19 cellular contexts compared by ENCODE assay signal in the genomic region with DNA sequence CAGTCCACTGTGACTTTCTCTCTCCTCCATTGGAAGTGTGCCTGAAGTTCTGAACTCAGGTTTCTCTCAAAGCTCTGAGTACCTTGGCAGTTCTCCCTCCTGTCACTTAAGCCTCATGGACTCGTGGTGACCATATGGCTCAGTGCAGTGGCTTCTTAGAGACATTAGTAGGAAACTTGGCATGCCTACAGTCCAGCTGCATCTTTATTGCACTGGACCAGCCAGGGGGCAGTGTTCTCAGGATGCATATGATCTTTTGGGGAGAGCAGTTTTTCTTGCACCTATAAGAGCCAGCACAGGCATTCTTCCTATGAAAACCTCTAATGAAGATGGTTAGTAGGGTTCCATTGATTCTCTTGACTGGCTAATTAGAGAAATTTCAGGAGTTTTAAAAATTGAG. TPM values are rescaled to one million over a fixed set of nuclear protein-coding genes. Genes with fewer than 3 reads are reported as not detected.
DNase-seq lines count a peak whose midpoint lies in the region; ATAC-seq and TF ChIP-seq lines count a peak whose summit lies in the region.
"Had no signal": no experiment of that assay in that cellular context is flagged by ENCODE, and none has a peak within 500 bp of the region (broad histone marks: within the 10 kb centered on the region; RNA-seq: fewer than 3 reads in every experiment).

No MANE protein-coding gene starts in this region.

- H3K9me3 ChIP-seq in breast epithelium (no peaks in the 10 kb centered on the region), endodermal cell (ENCODE audit: control insufficient read depth, low read length) (no peaks in the 10 kb centered on the region)
- H3K9me3 ChIP-seq: ovary had no signal

- H3K4me3 ChIP-seq in breast epithelium, result no peak overlapping the region
- no peak overlapping the region for H3K4me3 ChIP-seq in endodermal cell (ENCODE audit: low read length)
- H3K4me3 ChIP-seq: ovary had no signal

- no TSS peak for BruUV-seq in MCF 10A (replicated peaks; lab: Mats Ljungman, UMichigan)

- H3K4me3 Mint-ChIP-seq in MCF 10A (ENCODE audit: unreplicated experiment) (no peak overlapping the region), endodermal cell (no peak overlapping the region), progenitor cell of endocrine pancreas (ENCODE audit: low read depth) (no peak overlapping the region)
- H3K4me3 Mint-ChIP-seq: activated CD4-positive, alpha-beta T cell treated with anti-CD3 and anti-CD28 coated beads, Interleukin-2, amount 10 ng/mL, durations not matched to agents 24 days and 14 days had no signal

- no peak overlapping the region for H3K27ac Mint-ChIP-seq in MCF 10A (ENCODE audit: low read depth, unreplicated experiment)
- H3K27ac Mint-ChIP-seq in endodermal cell, result no peak overlapping the region
- no peak overlapping the region for H3K27ac Mint-ChIP-seq in progenitor cell of endocrine pancreas
- H3K27ac Mint-ChIP-seq: activated CD4-positive, alpha-beta T cell treated with anti-CD3 and anti-CD28 coated beads, Interleukin-2, amount 10 ng/mL, durations not matched to agents 24 days and 14 days had no signal

- H3K9me3 Mint-ChIP-seq in MCF 10A (ENCODE audit: unreplicated experiment), result no peaks in the 10 kb centered on the region
- no peaks in the 10 kb centered on the region for H3K9me3 Mint-ChIP-seq in endodermal cell
- no peaks in the 10 kb centered on the region for H3K9me3 Mint-ChIP-seq in progenitor cell of endocrine pancreas (ENCODE audit: low read depth)
- H3K9me3 Mint-ChIP-seq: activated CD4-positive, alpha-beta T cell treated with anti-CD3 and anti-CD28 coated beads, Interleukin-2, amount 10 ng/mL, durations not matched to agents 24 days and 14 days had no signal

- no peaks in the 10 kb centered on the region for H3K36me3 Mint-ChIP-seq in MCF 10A (ENCODE audit: insufficient read depth, unreplicated experiment)
- H3K36me3 Mint-ChIP-seq in endodermal cell (ENCODE audit: low read depth), result no peaks in the 10 kb centered on the region
- no peaks in the 10 kb centered on the region for H3K36me3 Mint-ChIP-seq in progenitor cell of endocrine pancreas (ENCODE audit: insufficient read depth)

- TF ChIP-seq CTCF in MCF 10A (IDR thresholded peaks at IDR 0.05; ENCODE audit: unreplicated experiment) (no peak), breast epithelium (IDR thresholded peaks at IDR 0.05) (no peak), endodermal cell (conservative IDR thresholded peaks at IDR 0.05) (peak; percentile 58), progenitor cell of endocrine pancreas (IDR thresholded peaks at IDR 0.05; ENCODE audit: unreplicated experiment) (peak; percentile 32)

- H3K27ac ChIP-seq in breast epithelium (no peak overlapping the region), endodermal cell (ENCODE audit: low read depth, low read length) (no peak overlapping the region)
- H3K27ac ChIP-seq: ovary had no signal

- peak; percentile 9 for DNase-seq in MCF 10A (ENCODE audit: unreplicated experiment)
- DNase-seq in breast epithelium (ENCODE audit: low spot score in 2 of 2), result no peak
- peak; percentile 93 for DNase-seq in NCI-H446 treated with DMSO at 0.1 percent for 48 hours (lab: John Stamatoyannopoulos, UW)
- DNase-seq in endodermal cell, result no peak
- DNase-seq in progenitor cell of endocrine pancreas (ENCODE audit: low spot score, unreplicated experiment), result no peak
- DNase-seq in stimulated activated CD4-positive, alpha-beta T cell treated with anti-CD3 and anti-CD28 coated beads, Interleukin-4, amount 100 ng/mL, for 1 hour, result no peak
- DNase-seq in NCI-H1048 (lab: John Stamatoyannopoulos, UW), result no peak
- DNase-seq: activated CD4-positive, alpha-beta T cell treated with anti-CD3 and anti-CD28 coated beads, Interleukin-2, amount 10 ng/mL, durations not matched to agents 24 days and 14 days; DMS79; midbrain; NCI-H187; NCI-H526; ovary; Right ventricle myocardium superior; stimulated activated CD4-positive, alpha-beta T cell treated with anti-CD3 and anti-CD28 coated beads, Interleukin-15, amount 100 ng/mL, for 24 hours had no signal

- H3K9ac ChIP-seq in endodermal cell (ENCODE audit: extremely low read depth, low read length, poor library complexity, severe bottlenecking), result no peak overlapping the region

- TF ChIP-seq POLR2A in breast epithelium (IDR thresholded peaks at IDR 0.05), result no peak

- H3K4me1 ChIP-seq in breast epithelium, result no peaks in the 10 kb centered on the region
- no peaks in the 10 kb centered on the region for H3K4me1 ChIP-seq in endodermal cell (ENCODE audit: control insufficient read depth, insufficient read depth, low read length)

- H3K27me3 Mint-ChIP-seq in MCF 10A (ENCODE audit: insufficient read depth, unreplicated experiment), result no peaks in the 10 kb centered on the region
- peaks cover 4% of the 10 kb centered on the region for H3K27me3 Mint-ChIP-seq in endodermal cell (ENCODE audit: insufficient read depth)
- H3K27me3 Mint-ChIP-seq in progenitor cell of endocrine pancreas, result peaks cover 19% of the 10 kb centered on the region

- no peaks in the 10 kb centered on the region for H3K36me3 ChIP-seq in breast epithelium
- H3K36me3 ChIP-seq in endodermal cell (ENCODE audit: control insufficient read depth, insufficient read depth, low read length), result no peaks in the 10 kb centered on the region
- H3K36me3 ChIP-seq: ovary had no signal

- H3K4me1 Mint-ChIP-seq in MCF 10A (ENCODE audit: insufficient read depth, unreplicated experiment), result peaks cover 6% of the 10 kb centered on the region
- no peaks in the 10 kb centered on the region for H3K4me1 Mint-ChIP-seq in endodermal cell
- H3K4me1 Mint-ChIP-seq in progenitor cell of endocrine pancreas (ENCODE audit: low read depth), result no peaks in the 10 kb centered on the region
- H3K4me1 Mint-ChIP-seq: activated CD4-positive, alpha-beta T cell treated with anti-CD3 and anti-CD28 coated beads, Interleukin-2, amount 10 ng/mL, durations not matched to agents 24 days and 14 days had no signal

- WGBS in endodermal cell (ENCODE audit: insufficient coverage in 1 of 2, insufficient read length in 1 of 2), 2 experiments, result 89 to 91% methylated on average over 1 of the region's 1 CpG

- CTCF ChIA-PET in MCF 10A (lab: Yijun Ruan, JAX), result interaction anchor here (0.6 to 5.7 kb wide), 5 partner anchors 8 to 1057 kb away, joined by 3 to 29 read pairs (median 4); no protein-coding TSS in a partner anchor

- ATAC-seq in GM19035 (IDR thresholded peaks at IDR 0.05; ENCODE audit: unreplicated experiment), result no peak

- H3K27me3 ChIP-seq in breast epithelium (no peaks in the 10 kb centered on the region), endodermal cell (ENCODE audit: control insufficient read depth, insufficient read depth, low read length, poor library complexity, severe bottlenecking) (no peaks in the 10 kb centered on the region)
- H3K27me3 ChIP-seq: ovary had no signal

- POLR2A ChIA-PET in MCF 10A (lab: Yijun Ruan, JAX), result no interaction called here

- intact Hi-C loops in MCF 10A (cut with micrococcal nuclease) (loop anchor here (10.0 kb wide), 1 partner anchor 1655 kb away; no protein-coding TSS in a partner anchor), breast epithelium (cut with DNase I; ENCODE audit: low total_unique reads) (no loop called here)

RNA-seq across cellular contexts. Expression of a gene that starts 47.5 kb away (rescaled TPM):
- total RNA-seq in MCF 10A (2022) (not detected in 2 replicates), breast epithelium (not detected), endodermal cell (not detected), progenitor cell of endocrine pancreas (32.9 and 35.2 TPM in 2 replicates)
- polyA plus RNA-seq in endodermal cell (2013, experiment 1 of 2), result not detected
- not detected for polyA plus RNA-seq in endodermal cell (2013, experiment 2 of 2)
- total RNA-seq: activated CD4-positive, alpha-beta T cell treated with anti-CD3 and anti-CD28 coated beads, Interleukin-2, amount 10 ng/mL, durations not matched to agents 24 days and 14 days; LHCN-M2; ovary; Right ventricle myocardium superior; subcutaneous adipose tissue; T-helper 2 cell treated with Interferon-gamma antibody and Interleukin-4, amounts not matched to agents 100 ng/mL and 5 ng/mL, for 36 hours had no signal
- polyA plus RNA-seq: ovary had no signal

RNA-seq across cellular contexts. Expression of a gene that starts 55.8 kb away (rescaled TPM):
- total RNA-seq in MCF 10A (2022) (not detected in 2 replicates), breast epithelium (1 to 10 TPM in 1 of 3 donors, under 1 TPM in 2; 0.16 to 3.2 (median 0.33) TPM), endodermal cell (under 1 TPM in 1 of 2 donors, not detected in 1; 0.37 TPM), progenitor cell of endocrine pancreas (11.2 and 11.6 TPM in 2 replicates)
- polyA plus RNA-seq in endodermal cell (2013, experiment 1 of 2), result 0.14 TPM
- polyA plus RNA-seq in endodermal cell (2013, experiment 2 of 2), result not detected
- total RNA-seq: activated CD4-positive, alpha-beta T cell treated with anti-CD3 and anti-CD28 coated beads, Interleukin-2, amount 10 ng/mL, durations not matched to agents 24 days and 14 days; LHCN-M2; Right ventricle myocardium superior; subcutaneous adipose tissue; T-helper 2 cell treated with Interferon-gamma antibody and Interleukin-4, amounts not matched to agents 100 ng/mL and 5 ng/mL, for 36 hours had no signal

Comparison
In these comparisons a context has a peak if more than half of its experiments do, and no peak if none do; other contexts are left out.
1. DNase-seq: peak in MCF 10A (single experiment) and NCI-H446 treated with DMSO at 0.1 percent for 48 hours (single experiment); none in breast epithelium (0 of 2), endodermal cell (single experiment), progenitor cell of endocrine pancreas (single experiment), stimulated activated CD4-positive, alpha-beta T cell treated with anti-CD3 and anti-CD28 coated beads, Interleukin-4, amount 100 ng/mL, for 1 hour (single experiment) and NCI-H1048 (single experiment).
2. CTCF ChIP-seq: peak in endodermal cell (single experiment) and progenitor cell of endocrine pancreas (single experiment); none in MCF 10A (single experiment) and breast epithelium (0 of 3).
3. RNA of a gene that starts 47.5 kb away (total RNA-seq): 32.9 to 35.2 TPM in progenitor cell of endocrine pancreas; not detected in MCF 10A, not detected in breast epithelium and not detected in endodermal cell; every median in the first group is over 10 times any median in the second.